9 cellular contexts compared by ENCODE assay signal in genomic region chr2:675460-675859, GRCh38. TPM values are rescaled to one million over a fixed set of nuclear protein-coding genes. Genes with fewer than 3 reads are reported as not detected.
DNase-seq lines count a peak whose midpoint lies in the region; ATAC-seq, FAIRE-seq and TF ChIP-seq lines count a peak whose summit lies in the region.
"Had no signal": no experiment of that assay in that cellular context is flagged by ENCODE, and none has a peak within 500 bp of the region (broad histone marks: within the 10 kb centered on the region; RNA-seq: fewer than 3 reads in every experiment).

No MANE protein-coding gene starts in this region.

- no peaks in the 10 kb centered on the region for H4K20me1 ChIP-seq in GM23248 (ENCODE audit: insufficient read depth)

- ATAC-seq in A549 (no peak), lung (ENCODE audit: insufficient read depth, low FRiP score) (no peak)

- no peak for TF ChIP-seq CTCF in A549 (IDR thresholded peaks at IDR 0.05)
- TF ChIP-seq CTCF in lung (IDR thresholded peaks at IDR 0.05; ENCODE audit: control extremely low read depth, extremely low read depth): no peak

- H3K9me3 Mint-ChIP-seq in activated T-helper 1 cell treated with anti-CD3 and anti-CD28 coated beads, Interleukin-12 subunit alpha, Interleukin-12 subunit beta, Interleukin-2, Interleukin-4 antibody, amounts not matched to agents 30 ng/mL and 10 ng/mL and 1 ng/mL, durations not matched to agents 14 hours and 24 hours and 36 hours: no peaks in the 10 kb centered on the region

- in situ Hi-C loops in GM23248 (cut with MboI): loop anchor here (25.0 kb wide), 1 partner anchor 862 kb away; no protein-coding TSS in a partner anchor

- intact Hi-C loops in activated T-helper 1 cell treated with anti-CD3 and anti-CD28 coated beads, Interleukin-12 subunit alpha, Interleukin-12 subunit beta, Interleukin-2, Interleukin-4 antibody, amounts not matched to agents 30 ng/mL and 10 ng/mL and 1 ng/mL, durations not matched to agents 14 hours and 24 hours and 36 hours (cut with micrococcal nuclease): loop anchor here (5.0 kb wide), 1 partner anchor 272 kb away; no protein-coding TSS in a partner anchor

- peaks cover 25% of the 10 kb centered on the region for H3F3A ChIP-seq in GM23248 (ENCODE audit: insufficient read depth)

- H2AFZ ChIP-seq in GM23248: no peak overlapping the region

- peaks cover 42% of the 10 kb centered on the region for H3K4me1 Mint-ChIP-seq in activated T-helper 1 cell treated with anti-CD3 and anti-CD28 coated beads, Interleukin-12 subunit alpha, Interleukin-12 subunit beta, Interleukin-2, Interleukin-4 antibody, amounts not matched to agents 30 ng/mL and 10 ng/mL and 1 ng/mL, durations not matched to agents 14 hours and 24 hours and 36 hours (ENCODE audit: low read depth)

- POLR2A ChIA-PET in A549 (lab: Yijun Ruan, JAX): no interaction called here

- TF ChIP-seq RAD21 in A549 (conservative IDR thresholded peaks at IDR 0.05 in 1 of 2, IDR thresholded peaks at IDR 0.05 in 1 of 2): no peak

- peak overlapping the region; percentile 93 for H3K27ac Mint-ChIP-seq in activated T-helper 1 cell treated with anti-CD3 and anti-CD28 coated beads, Interleukin-12 subunit alpha, Interleukin-12 subunit beta, Interleukin-2, Interleukin-4 antibody, amounts not matched to agents 30 ng/mL and 10 ng/mL and 1 ng/mL, durations not matched to agents 14 hours and 24 hours and 36 hours

- peaks cover 24% of the 10 kb centered on the region for H3K79me2 ChIP-seq in GM23248 (ENCODE audit: insufficient read depth)

- CTCF ChIA-PET in A549 (lab: Yijun Ruan, JAX): interaction anchor here (1.6 kb wide), 1 partner anchor 12 kb away, joined by 5 read pairs; no protein-coding TSS in a partner anchor

- FAIRE-seq in A549 (lab: Jason Lieb, UNC): no peak
- no peak for FAIRE-seq in H54 (lab: Jason Lieb, UNC)

- H3K9ac ChIP-seq in GM23248: peak overlapping the region; percentile 76; the same call in 1 of the 2 replicates

- no peak for DNase-seq in A549 (ENCODE audit: low read depth in 1 of 2, low spot score in 1 of 2)
- DNase-seq in GM23248: no peak
- no peak for DNase-seq in activated T-helper 1 cell treated with anti-CD3 and anti-CD28 coated beads, Interleukin-12 subunit alpha, Interleukin-12 subunit beta, Interleukin-2, Interleukin-4 antibody, amounts not matched to agents 30 ng/mL and 10 ng/mL and 1 ng/mL, durations not matched to agents 14 hours and 24 hours and 36 hours (ENCODE audit: low spot score)
- peak; percentile 27 for DNase-seq in lung (ENCODE audit: low spot score)
- no peak for DNase-seq in H54 (ENCODE audit: insufficient read length, low spot score)
- DNase-seq in NCI-H345 treated with DMSO at 0.1 percent for 48 hours (lab: John Stamatoyannopoulos, UW; ENCODE audit: unreplicated experiment): no peak
- no peak for DNase-seq in GOT3 (lab: John Stamatoyannopoulos, UW)
- no peak for DNase-seq in H4 (ENCODE audit: low spot score)

- peak overlapping the region; percentile 89 for H3K4me3 Mint-ChIP-seq in activated T-helper 1 cell treated with anti-CD3 and anti-CD28 coated beads, Interleukin-12 subunit alpha, Interleukin-12 subunit beta, Interleukin-2, Interleukin-4 antibody, amounts not matched to agents 30 ng/mL and 10 ng/mL and 1 ng/mL, durations not matched to agents 14 hours and 24 hours and 36 hours

- H3K4me2 ChIP-seq in A549 (peak overlapping the region; percentile 72), GM23248 (ENCODE audit: unreplicated experiment) (peak overlapping the region; percentile 61)

- 95% methylated on average over 9 of the region's 9 CpGs for WGBS in A549 (ENCODE audit: missing lambda C conversion rate)
- WGBS in GM23248 (ENCODE audit: low coverage in 1 of 2, low lambda C conversion rate in 2 of 2, missing lambda C conversion rate in 2 of 2), 2 experiments: 76 to 86% methylated on average over 9 of the region's 9 CpGs
- 93 to 95% methylated on average over 9 of the region's 9 CpGs for WGBS in lung, 2 donors

- H3K36me3 ChIP-seq in GM23248 (ENCODE audit: low read depth): no peaks in the 10 kb centered on the region
- peaks cover 3 to 21% of the 10 kb centered on the region in 2 donors for H3K36me3 ChIP-seq in lung (ENCODE audit: control insufficient read depth in 2 of 2, insufficient read depth in 2 of 2, low read length in 2 of 2)

- peaks cover 6% of the 10 kb centered on the region for H3K36me3 Mint-ChIP-seq in activated T-helper 1 cell treated with anti-CD3 and anti-CD28 coated beads, Interleukin-12 subunit alpha, Interleukin-12 subunit beta, Interleukin-2, Interleukin-4 antibody, amounts not matched to agents 30 ng/mL and 10 ng/mL and 1 ng/mL, durations not matched to agents 14 hours and 24 hours and 36 hours (ENCODE audit: low read depth)

- no peaks in the 10 kb centered on the region for H3K9me2 ChIP-seq in GM23248 (ENCODE audit: insufficient read depth)

- H3K4me3 ChIP-seq in A549 (peak overlapping the region; percentile 65), GM23248 (peak overlapping the region; percentile 1; the same call in 1 of the 2 replicates), lung (no peak overlapping the region)

- no peak for TF ChIP-seq POLR2A in A549 (IDR thresholded peaks at IDR 0.05; ENCODE audit: low read length)
- TF ChIP-seq POLR2A in H54 (IDR thresholded peaks at IDR 0.05; ENCODE audit: low read depth, low read length): no peak

- H3K9me3 ChIP-seq in A549 (no peaks in the 10 kb centered on the region), GM23248 (ENCODE audit: low read depth) (no peaks in the 10 kb centered on the region), lung (ENCODE audit: control insufficient read depth in 2 of 2, insufficient read depth in 1 of 2, low read length in 1 of 2) (no peaks in the 10 kb centered on the region)
- H3K9me3 ChIP-seq: right atrium auricular region had no signal

- H3K27me3 ChIP-seq in GM23248 (replicated peaks; ENCODE audit: insufficient read depth) (no peaks in the 10 kb centered on the region), lung (ENCODE audit: control insufficient read depth, insufficient read depth) (no peaks in the 10 kb centered on the region)
- H3K27me3 ChIP-seq: right atrium auricular region had no signal

- peak overlapping the region; percentile 70 to 87; a peak in 5 of 6 replicates for H3K27ac ChIP-seq in A549
- peak overlapping the region; percentile 73 for H3K27ac ChIP-seq in GM23248
- H3K27ac ChIP-seq in lung (ENCODE audit: low read depth in 1 of 2, low read length in 1 of 2): no peak overlapping the region

- TF ChIP-seq EP300 in A549 (IDR thresholded peaks at IDR 0.05): no peak

- no peaks in the 10 kb centered on the region for H3K27me3 Mint-ChIP-seq in activated T-helper 1 cell treated with anti-CD3 and anti-CD28 coated beads, Interleukin-12 subunit alpha, Interleukin-12 subunit beta, Interleukin-2, Interleukin-4 antibody, amounts not matched to agents 30 ng/mL and 10 ng/mL and 1 ng/mL, durations not matched to agents 14 hours and 24 hours and 36 hours (ENCODE audit: insufficient read depth)

- H3K4me1 ChIP-seq in A549 (peaks cover 23% of the 10 kb centered on the region), GM23248 (ENCODE audit: insufficient read depth) (peaks cover 21% of the 10 kb centered on the region), lung (ENCODE audit: control insufficient read depth in 2 of 2, insufficient read depth in 2 of 2, low read length in 2 of 2) (peaks cover 0 to 5% of the 10 kb centered on the region in 2 donors)

TF ChIP-seq in A549, 52 proteins besides CTCF, POLR2A, EP300 and RAD21 (continues in another document):
- TF ChIP-seq ZNF302 (CRISPR knock-in tag; IDR thresholded peaks at IDR 0.05) (no peak), JUNB (IDR thresholded peaks at IDR 0.05) (no peak), E2F6 (IDR thresholded peaks at IDR 0.05; ENCODE audit: borderline replicate concordance, low read depth) (no peak), FOSB (CRISPR knock-in tag; IDR thresholded peaks at IDR 0.05) (no peak), HDAC2 (IDR thresholded peaks at IDR 0.05) (no peak), MYC (IDR thresholded peaks at IDR 0.05; ENCODE audit: borderline replicate concordance, low read length) (no peak), HEYL (CRISPR knock-in tag; IDR thresholded peaks at IDR 0.05) (no peak), ZC3H11A (IDR thresholded peaks at IDR 0.05) (no peak), USF2 (IDR thresholded peaks at IDR 0.05) (no peak), FOSL2 (IDR thresholded peaks at IDR 0.05) (no peak), FOSL2 (CRISPR knock-in tag; IDR thresholded peaks at IDR 0.05) (no peak), CBX2 (IDR thresholded peaks at IDR 0.05; ENCODE audit: borderline replicate concordance, low read depth) (no peak), ZSCAN20 (CRISPR knock-in tag; IDR thresholded peaks at IDR 0.05) (no peak)

RNA-seq across cellular contexts. Expression of gene TMEM18, which starts 1.7 kb away (rescaled TPM):
- polyA plus RNA-seq in A549 (2011; rRNA removed) (52.0 and 75.0 TPM in 2 replicates), A549 (2017; fragmentation: RNase III; extraction: RNeasy Plus Mini Kit Qiagen cat#74134 plus additional on column Dnase treatment) (35.6 to 40.5 TPM (median 40.2 TPM) in 3 replicates), GM23248 (2016; fragmentation: Nextera tagmentation; extraction: Ambion mirVana) (37.7 and 40.0 TPM in 2 replicates), lung (10 to 100 TPM; 19.5 to 36.0 TPM)
- polyA plus RNA-seq in A549 (2012; cell fraction: cytosol; rRNA removed): 32.7 and 37.8 TPM in 2 replicates
- polyA plus RNA-seq in A549 (2012; cell fraction: nucleus; rRNA removed): 42.0 and 48.2 TPM in 2 replicates
- 17.2 and 18.0 TPM in 2 replicates for polyA minus RNA-seq in A549 (2011; rRNA and poly(A)+ RNA removed)
- 9.9 and 16.2 TPM in 2 replicates for total RNA-seq in GM23248 (2014; rRNA removed; shearing (Covaris generic))
- 23.3 and 24.9 TPM in 2 replicates for total RNA-seq in activated T-helper 1 cell treated with anti-CD3 and anti-CD28 coated beads, Interleukin-12 subunit alpha, Interleukin-12 subunit beta, Interleukin-2, Interleukin-4 antibody, amounts not matched to agents 30 ng/mL and 10 ng/mL and 1 ng/mL, durations not matched to agents 14 hours and 24 hours and 36 hours
- total RNA-seq in lung: 10 to 100 TPM; 20.0 to 22.8 TPM
- total RNA-seq in H4 (2014; rRNA removed; shearing (Covaris generic)): 17.6 and 17.7 TPM in 2 replicates

Comparison
In these comparisons a context has a peak if more than half of its experiments do, and no peak if none do; other contexts are left out.
1. H3K27ac ChIP-seq: peak in A549 (2 of 2) and GM23248 (single experiment); none in lung (0 of 2).